In the genomic region with DNA sequence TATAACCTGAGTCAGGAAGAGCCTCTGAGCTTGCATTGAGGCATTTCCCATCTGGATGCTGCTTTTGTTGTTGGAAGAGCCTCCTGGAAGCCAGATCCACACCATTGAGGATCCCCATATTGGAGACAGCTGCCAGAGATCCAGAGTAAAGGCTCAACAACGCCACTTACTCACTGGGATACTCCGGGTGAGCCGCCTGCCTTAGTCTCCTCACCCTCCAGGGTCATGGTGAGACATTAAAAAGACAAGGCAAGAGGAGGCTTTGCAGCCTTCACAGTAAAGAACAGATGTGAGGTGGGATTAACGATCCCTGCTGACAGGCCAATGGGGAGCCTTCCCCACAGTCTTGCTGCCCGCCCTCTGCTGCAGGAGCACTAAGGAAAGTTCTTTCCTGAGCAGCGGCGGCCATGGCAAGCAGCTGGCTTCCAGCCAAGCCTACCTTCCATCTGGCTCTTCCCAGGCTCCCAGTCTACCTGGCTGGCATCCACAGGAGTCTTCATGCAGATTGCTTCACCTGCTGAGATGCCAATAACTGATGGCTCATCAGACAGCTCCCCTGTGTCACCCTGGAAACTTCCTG, we compare ENCODE assay signal across 21 cellular contexts.
A peak's percentile ranks its signal among the peaks of the same experiment; 100 is the strongest.
DNase-seq lines count a peak whose midpoint lies in the region; ATAC-seq and TF ChIP-seq lines count a peak whose summit lies in the region.
"Had no signal": no experiment of that assay in that cellular context is flagged by ENCODE, and none has a peak within 500 bp of the region (broad histone marks: within the 10 kb centered on the region; RNA-seq: fewer than 3 reads in every experiment).

No MANE protein-coding gene starts in this region.

- H3K79me2 ChIP-seq in GM23338 (replicated peaks; ENCODE audit: insufficient read depth) (no peaks in the 10 kb centered on the region), PC-3 (ENCODE audit: low read length) (no peaks in the 10 kb centered on the region)

- no peak overlapping the region for H3K27ac Mint-ChIP-seq in GM23338
- H3K27ac Mint-ChIP-seq: activated T-cell treated with anti-CD3 and anti-CD28 coated beads, Interleukin-2, amount 50 U/mL, for 24 hours; CD4-positive, alpha-beta T cell; immature natural killer cell; T-helper 1 cell treated with Interleukin-12 subunit alpha and Interleukin-12 subunit beta and Interleukin-4 antibody, amounts not matched to agents 30 μg/mL and 1 μg/mL, for 36 hours had no signal

- H3K36me3 ChIP-seq in GM23338 (ENCODE audit: insufficient read depth) (no peaks in the 10 kb centered on the region), PC-3 (ENCODE audit: low read depth, low read length) (no peaks in the 10 kb centered on the region)
- H3K36me3 ChIP-seq: SJSA1 had no signal

- no peak overlapping the region for H3K4me2 ChIP-seq in GM23338
- no peak overlapping the region for H3K4me2 ChIP-seq in PC-3 (ENCODE audit: low read length)

- DNase-seq in GM23338 (ENCODE audit: low spot score), result no peak
- peak; percentile 56 for DNase-seq in NCI-H146 (lab: John Stamatoyannopoulos, UW)
- peak; percentile 82 for DNase-seq in NCI-H82 treated with DMSO at 0.1 percent for 48 hours (lab: John Stamatoyannopoulos, UW; ENCODE audit: unreplicated experiment)
- DNase-seq in iPS-NIHi11 (ENCODE audit: low spot score), result peak; percentile 23
- no peak for DNase-seq in NCI-H128 (lab: John Stamatoyannopoulos, UW; ENCODE audit: unreplicated experiment)
- no peak for DNase-seq in PC-3
- DNase-seq: activated CD4-positive, alpha-beta T cell treated with anti-CD3 and anti-CD28 coated beads for 4 hours; activated CD8-positive, alpha-beta memory T cell treated with anti-CD3 and anti-CD28 coated beads for 24 hours; activated gamma-delta T cell treated with Interleukin-2 at 50 U/mL for 16 hours; activated T-cell treated with anti-CD3 and anti-CD28 coated beads, Interleukin-2, amount 50 U/mL, for 24 hours; CD4-positive, alpha-beta T cell; DMS153; immature natural killer cell; mesenchymal stem cell; NCI-H2081 treated with DMSO at 0.1 percent for 48 hours; NK-92 treated with Interleukin-12 subunit alpha and Interleukin-12 subunit beta, amount 100 ng/mL, for 24 hours; trophoblast cell had no signal

- CTCF ChIA-PET in PC-3 (lab: Charles Lee), result no interaction called here

- H3F3A ChIP-seq in GM23338 (replicated peaks; ENCODE audit: low read depth) (no peaks in the 10 kb centered on the region), PC-3 (ENCODE audit: low read length, unreplicated experiment) (no peaks in the 10 kb centered on the region)

- H3K9me2 ChIP-seq in GM23338 (ENCODE audit: insufficient read depth) (no peaks in the 10 kb centered on the region), PC-3 (replicated peaks; ENCODE audit: low read length) (no peaks in the 10 kb centered on the region)

- H2AFZ ChIP-seq in GM23338 (peak overlapping the region; percentile 23; the same call in 1 of the 2 replicates), PC-3 (ENCODE audit: low read length) (no peak overlapping the region)

- H3K27ac ChIP-seq in GM23338 (ENCODE audit: low read depth) (no peak overlapping the region), PC-3 (ENCODE audit: low read length) (no peak overlapping the region)
- H3K27ac ChIP-seq: SJSA1 had no signal

- no peak overlapping the region for H3K4me3 ChIP-seq in GM23338
- no peak overlapping the region for H3K4me3 ChIP-seq in PC-3 (ENCODE audit: low read length)
- H3K4me3 ChIP-seq: SJSA1 had no signal

- H3K4me3 Mint-ChIP-seq in GM23338, result no peak overlapping the region
- H3K4me3 Mint-ChIP-seq: activated T-cell treated with anti-CD3 and anti-CD28 coated beads, Interleukin-2, amount 50 U/mL, for 24 hours; CD4-positive, alpha-beta T cell; immature natural killer cell; T-helper 1 cell treated with Interleukin-12 subunit alpha and Interleukin-12 subunit beta and Interleukin-4 antibody, amounts not matched to agents 30 μg/mL and 1 μg/mL, for 36 hours had no signal

- H3K27me3 ChIP-seq in GM23338 (ENCODE audit: insufficient read depth) (no peaks in the 10 kb centered on the region), PC-3 (ENCODE audit: low read length) (no peaks in the 10 kb centered on the region)
- H3K27me3 ChIP-seq: SJSA1 had no signal

- H3K4me1 ChIP-seq in GM23338 (ENCODE audit: insufficient read depth) (no peaks in the 10 kb centered on the region), PC-3 (ENCODE audit: insufficient read depth, low read length) (no peaks in the 10 kb centered on the region)
- H3K4me1 ChIP-seq: SJSA1 had no signal

- H3K27me3 Mint-ChIP-seq in GM23338 (ENCODE audit: insufficient read depth, low read depth, poor library complexity), result peaks cover 2% of the 10 kb centered on the region

- H3K9ac ChIP-seq in PC-3 (ENCODE audit: low read length), result no peak overlapping the region

- H3K36me3 Mint-ChIP-seq in GM23338 (ENCODE audit: low read depth), result no peaks in the 10 kb centered on the region

- no peaks in the 10 kb centered on the region for H3K9me3 Mint-ChIP-seq in GM23338
- H3K9me3 Mint-ChIP-seq: activated T-cell treated with anti-CD3 and anti-CD28 coated beads, Interleukin-2, amount 50 U/mL, for 24 hours; immature natural killer cell; T-helper 1 cell treated with Interleukin-12 subunit alpha and Interleukin-12 subunit beta and Interleukin-4 antibody, amounts not matched to agents 30 μg/mL and 1 μg/mL, for 36 hours had no signal

- POLR2A ChIA-PET in PC-3 (lab: Charles Lee; ENCODE audit: unreplicated experiment), result no interaction called here

- H4K20me1 ChIP-seq in GM23338 (replicated peaks; ENCODE audit: insufficient read depth) (no peaks in the 10 kb centered on the region), PC-3 (ENCODE audit: low read length) (no peaks in the 10 kb centered on the region)

- peaks cover 6% of the 10 kb centered on the region for H3K4me1 Mint-ChIP-seq in GM23338
- H3K4me1 Mint-ChIP-seq: immature natural killer cell had no signal

- ATAC-seq in GM23338 (peak; percentile 58; the same call in 2 of the 3 replicates), HG02678 (IDR thresholded peaks at IDR 0.05; ENCODE audit: unreplicated experiment) (no peak), PC-3 (no peak)
- ATAC-seq: left lobe of liver had no signal

- no TSS peak for BruUV-seq in PC-3 (replicated peaks; lab: Mats Ljungman, UMichigan)

- intact Hi-C loops in PC-3 (cut with micrococcal nuclease), result no loop called here

- no peaks in the 10 kb centered on the region for H3K9me3 ChIP-seq in PC-3 (ENCODE audit: low read length)
- H3K9me3 ChIP-seq: SJSA1 had no signal

- TF ChIP-seq CTCF in GM23338 (conservative IDR thresholded peaks at IDR 0.05; ENCODE audit: low read depth in 2 of 2) (no peak), PC-3 (conservative IDR thresholded peaks at IDR 0.05; ENCODE audit: low read depth, low read length) (no peak)

TF ChIP-seq in GM23338, 12 proteins besides CTCF, POLR2A, EP300 and RAD21 (continues in another document):
- TF ChIP-seq, protein P1, sequence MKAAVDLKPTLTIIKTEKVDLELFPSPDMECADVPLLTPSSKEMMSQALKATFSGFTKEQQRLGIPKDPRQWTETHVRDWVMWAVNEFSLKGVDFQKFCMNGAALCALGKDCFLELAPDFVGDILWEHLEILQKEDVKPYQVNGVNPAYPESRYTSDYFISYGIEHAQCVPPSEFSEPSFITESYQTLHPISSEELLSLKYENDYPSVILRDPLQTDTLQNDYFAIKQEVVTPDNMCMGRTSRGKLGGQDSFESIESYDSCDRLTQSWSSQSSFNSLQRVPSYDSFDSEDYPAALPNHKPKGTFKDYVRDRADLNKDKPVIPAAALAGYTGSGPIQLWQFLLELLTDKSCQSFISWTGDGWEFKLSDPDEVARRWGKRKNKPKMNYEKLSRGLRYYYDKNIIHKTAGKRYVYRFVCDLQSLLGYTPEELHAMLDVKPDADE (IDR thresholded peaks at IDR 0.05), result no peak
- TF ChIP-seq NANOG (IDR thresholded peaks at IDR 0.05; ENCODE audit: borderline replicate concordance) (no peak), CREB1 (CRISPR knock-in tag; IDR thresholded peaks at IDR 0.05; ENCODE audit: low read depth) (no peak), STAT1 (IDR thresholded peaks at IDR 0.05; ENCODE audit: unreplicated experiment) (no peak), EZH2 (IDR thresholded peaks at IDR 0.05; ENCODE audit: low read depth, unreplicated experiment) (no peak), REST (IDR thresholded peaks at IDR 0.05; ENCODE audit: unreplicated experiment) (no peak), EZH2phosphoT487 (IDR thresholded peaks at IDR 0.05; ENCODE audit: unreplicated experiment) (no peak), POLR2AphosphoS5 (IDR thresholded peaks at IDR 0.05; ENCODE audit: low read depth) (no peak), JUNB (IDR thresholded peaks at IDR 0.05; ENCODE audit: unreplicated experiment) (no peak), ZNF114 (CRISPR knock-in tag; IDR thresholded peaks at IDR 0.05) (no peak), ZNF331 (CRISPR knock-in tag; IDR thresholded peaks at IDR 0.05; ENCODE audit: low read depth) (no peak)

Comparison
In these comparisons a context has a peak if more than half of its experiments do, and no peak if none do; other contexts are left out.
1. DNase-seq: peak in NCI-H146 (single experiment), NCI-H82 treated with DMSO at 0.1 percent for 48 hours (single experiment) and iPS-NIHi11 (single experiment); none in GM23338 (single experiment), NCI-H128 (single experiment) and PC-3 (single experiment).